Comparison of ENCODE assay signal across 20 cellular contexts in the genomic region with DNA sequence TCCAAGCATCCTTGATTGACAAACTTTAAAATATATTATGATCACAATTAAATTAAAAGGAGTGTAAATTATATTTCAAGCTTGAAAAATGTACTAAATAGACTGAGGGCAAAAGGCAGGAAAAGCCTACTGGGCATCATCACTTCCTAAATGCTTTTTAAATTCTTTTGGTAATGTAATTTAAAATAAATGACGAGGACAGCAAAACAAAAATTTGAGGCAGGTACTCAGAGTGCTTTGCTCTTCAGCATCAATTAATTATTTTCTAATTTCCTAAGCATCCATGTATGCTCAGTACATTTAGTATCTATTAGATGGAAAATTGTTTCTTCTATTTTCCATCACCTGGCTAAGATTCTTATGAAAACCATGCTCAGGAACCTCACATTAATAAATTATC. TPM values are rescaled to one million over a fixed set of nuclear protein-coding genes. Genes with fewer than 3 reads are reported as not detected.
DNase-seq lines count a peak whose midpoint lies in the region; ATAC-seq, FAIRE-seq and TF ChIP-seq lines count a peak whose summit lies in the region.
"Had no signal": no experiment of that assay in that cellular context is flagged by ENCODE, and none has a peak within 500 bp of the region (broad histone marks: within the 10 kb centered on the region; RNA-seq: fewer than 3 reads in every experiment).

No MANE protein-coding gene starts in this region.

- ATAC-seq in A549 (no peak), mucosa of descending colon (no peak)
- no peak for ATAC-seq in CD4-positive, CD25-positive, alpha-beta regulatory T cell (ENCODE audit: low read depth in 2 of 2)
- no peak for ATAC-seq in activated CD8-positive, alpha-beta T cell treated with anti-CD3 and anti-CD28 coated beads, Interleukin-2, amount 10 ng/mL, durations not matched to agents 7 days and 5 days
- ATAC-seq: heart right ventricle; sciatic nerve; stimulated activated naive B cell treated with anti-CD40 and anti-IgM and Interleukin-4, amounts not matched to agents 10 μg/mL and 1 μg/mL and 100 μg/mL, for 72 hours had no signal

- H3K9me3 Mint-ChIP-seq in CD4-positive, CD25-positive, alpha-beta regulatory T cell = peaks cover 0 to 2% (median 0%) of the 10 kb centered on the region in 7 donors
- no peaks in the 10 kb centered on the region for H3K9me3 Mint-ChIP-seq in activated CD8-positive, alpha-beta T cell treated with anti-CD3 and anti-CD28 coated beads, Interleukin-2, amount 10 ng/mL, durations not matched to agents 7 days and 5 days (ENCODE audit: insufficient read depth)
- no peaks in the 10 kb centered on the region for H3K9me3 Mint-ChIP-seq in immature natural killer cell
- H3K9me3 Mint-ChIP-seq: stimulated activated naive B cell treated with anti-CD40 and anti-IgM and Interleukin-4, amounts not matched to agents 10 μg/mL and 1 μg/mL and 100 μg/mL, for 72 hours had no signal

- no peak for TF ChIP-seq EP300 in A549 (IDR thresholded peaks at IDR 0.05)

- H3K4me1 ChIP-seq in A549 (peaks cover 26% of the 10 kb centered on the region; the same call in 2 of the 3 replicates), mucosa of descending colon (ENCODE audit: low read depth) (peaks cover 14% of the 10 kb centered on the region)
- peaks cover 37% of the 10 kb centered on the region for H3K4me1 ChIP-seq in CD4-positive, CD25-positive, alpha-beta regulatory T cell (ENCODE audit: control insufficient read depth, insufficient read depth, low read length, poor library complexity, severe bottlenecking)

- H3K36me3 ChIP-seq in CD4-positive, CD25-positive, alpha-beta regulatory T cell (ENCODE audit: control insufficient read depth, insufficient read depth, low read length) = peaks cover 40% of the 10 kb centered on the region
- H3K36me3 ChIP-seq in mucosa of descending colon (ENCODE audit: low read depth) = no peaks in the 10 kb centered on the region

- POLR2A ChIA-PET in A549 (lab: Yijun Ruan, JAX) = no interaction called here
- POLR2A ChIA-PET in activated CD8-positive, alpha-beta T cell treated with anti-CD3 and anti-CD28 coated beads, Interleukin-2, amount 10 ng/mL, durations not matched to agents 7 days and 5 days (lab: Charles Lee) = no interaction called here

- DNase-seq in A549 (ENCODE audit: low read depth in 1 of 2, low spot score in 1 of 2) = no peak
- no peak for DNase-seq in CD4-positive, CD25-positive, alpha-beta regulatory T cell
- DNase-seq in activated CD8-positive, alpha-beta T cell treated with anti-CD3 and anti-CD28 coated beads, Interleukin-2, amount 10 ng/mL, durations not matched to agents 7 days and 5 days = no peak
- no peak for DNase-seq in immature natural killer cell
- no peak for DNase-seq in NCI-H1694 treated with DMSO at 0.1 percent for 48 hours (lab: John Stamatoyannopoulos, UW)
- DNase-seq in mucosa of descending colon = no peak
- DNase-seq in cortex of kidney (lab: John Stamatoyannopoulos, UW) = no peak
- DNase-seq: activated gamma-delta T cell treated with Interleukin-2 at 50 U/mL for 16 hours; AML-193; Calu3; heart right ventricle; Kasumi-1; NCI-H1105; stimulated activated naive B cell treated with anti-CD40 and anti-IgM and Interleukin-4, amounts not matched to agents 10 μg/mL and 1 μg/mL and 100 μg/mL, for 72 hours; T-helper 1 cell; transverse colon had no signal

- H3K36me3 Mint-ChIP-seq in CD4-positive, CD25-positive, alpha-beta regulatory T cell = peaks cover 26% of the 10 kb centered on the region
- H3K36me3 Mint-ChIP-seq in activated CD8-positive, alpha-beta T cell treated with anti-CD3 and anti-CD28 coated beads, Interleukin-2, amount 10 ng/mL, durations not matched to agents 7 days and 5 days (ENCODE audit: low read depth) = peaks cover 61% of the 10 kb centered on the region
- peaks cover 9 to 25% (median 17%) of the 10 kb centered on the region in 3 donors for H3K36me3 Mint-ChIP-seq in immature natural killer cell

- H3K9me3 ChIP-seq in A549 (no peaks in the 10 kb centered on the region), mucosa of descending colon (no peaks in the 10 kb centered on the region)
- no peaks in the 10 kb centered on the region for H3K9me3 ChIP-seq in CD4-positive, CD25-positive, alpha-beta regulatory T cell (ENCODE audit: control insufficient read depth in 2 of 2, low read length in 2 of 2)
- H3K9me3 ChIP-seq: heart right ventricle, transverse colon had no signal

- CTCF ChIA-PET in A549 (lab: Yijun Ruan, JAX) = interaction anchor here (1.9 kb wide), 1 partner anchor 27 kb away, joined by 5 read pairs; no protein-coding TSS in a partner anchor
- CTCF ChIA-PET in activated CD8-positive, alpha-beta T cell treated with anti-CD3 and anti-CD28 coated beads, Interleukin-2, amount 10 ng/mL, durations not matched to agents 7 days and 5 days (lab: Charles Lee) = interaction anchor here (0.8 to 0.9 kb wide), 2 partner anchors 16 to 177 kb away, joined by 4 to 5 read pairs; no protein-coding TSS in a partner anchor

- TF ChIP-seq CTCF in A549 (IDR thresholded peaks at IDR 0.05) (no peak), mucosa of descending colon (IDR thresholded peaks at IDR 0.05) (no peak)

- no peak for TF ChIP-seq POLR2A in A549 (IDR thresholded peaks at IDR 0.05; ENCODE audit: low read length)

- H3K27ac ChIP-seq in A549 = no peak overlapping the region
- H3K27ac ChIP-seq in CD4-positive, CD25-positive, alpha-beta regulatory T cell (ENCODE audit: insufficient read depth, low read length, poor library complexity, severe bottlenecking) = no peak overlapping the region
- H3K27ac ChIP-seq: transverse colon had no signal

- no peak for FAIRE-seq in A549 (lab: Jason Lieb, UNC)
- FAIRE-seq: colon, endometrium had no signal

- H3K4me3 ChIP-seq in A549 (no peak overlapping the region), mucosa of descending colon (no peak overlapping the region)
- H3K4me3 ChIP-seq in CD4-positive, CD25-positive, alpha-beta regulatory T cell (ENCODE audit: low read depth, low read length) = peak overlapping the region; percentile 33
- H3K4me3 ChIP-seq: lung, transverse colon had no signal

- WGBS in A549 (ENCODE audit: missing lambda C conversion rate) = 87% methylated on average over 1 of the region's 1 CpG

- TF ChIP-seq RAD21 in A549 (conservative IDR thresholded peaks at IDR 0.05 in 1 of 2, IDR thresholded peaks at IDR 0.05 in 1 of 2) = no peak

- intact Hi-C loops in mucosa of descending colon (cut with DNase I, micrococcal nuclease) = loop anchor here in 1 of 2 donors (10.0 kb wide), 1 partner anchor 179 kb away; no protein-coding TSS in a partner anchor

- H3K27ac Mint-ChIP-seq in CD4-positive, CD25-positive, alpha-beta regulatory T cell = no peak overlapping the region
- H3K27ac Mint-ChIP-seq in activated CD8-positive, alpha-beta T cell treated with anti-CD3 and anti-CD28 coated beads, Interleukin-2, amount 10 ng/mL, durations not matched to agents 7 days and 5 days = no peak overlapping the region
- H3K27ac Mint-ChIP-seq in immature natural killer cell = peak overlapping the region in 3 of 6 donors; percentile 29 to 96 (median 64)
- H3K27ac Mint-ChIP-seq: stimulated activated naive B cell treated with anti-CD40 and anti-IgM and Interleukin-4, amounts not matched to agents 10 μg/mL and 1 μg/mL and 100 μg/mL, for 72 hours had no signal

- no peaks in the 10 kb centered on the region for H3K27me3 ChIP-seq in CD4-positive, CD25-positive, alpha-beta regulatory T cell (ENCODE audit: control insufficient read depth, insufficient read depth, low read length)
- H3K27me3 ChIP-seq: heart right ventricle, transverse colon had no signal

- peaks cover 23 to 50% (median 41%) of the 10 kb centered on the region in 4 donors for H3K4me1 Mint-ChIP-seq in CD4-positive, CD25-positive, alpha-beta regulatory T cell
- peaks cover 33% of the 10 kb centered on the region for H3K4me1 Mint-ChIP-seq in activated CD8-positive, alpha-beta T cell treated with anti-CD3 and anti-CD28 coated beads, Interleukin-2, amount 10 ng/mL, durations not matched to agents 7 days and 5 days (ENCODE audit: low read depth)
- peaks cover 16 to 49% of the 10 kb centered on the region in 2 donors for H3K4me1 Mint-ChIP-seq in immature natural killer cell

- no peaks in the 10 kb centered on the region for H3K27me3 Mint-ChIP-seq in CD4-positive, CD25-positive, alpha-beta regulatory T cell
- H3K27me3 Mint-ChIP-seq in activated CD8-positive, alpha-beta T cell treated with anti-CD3 and anti-CD28 coated beads, Interleukin-2, amount 10 ng/mL, durations not matched to agents 7 days and 5 days (ENCODE audit: low read depth) = no peaks in the 10 kb centered on the region
- peaks cover 0 to 7% (median 3%) of the 10 kb centered on the region in 3 donors for H3K27me3 Mint-ChIP-seq in immature natural killer cell (ENCODE audit: low read depth in 3 of 3)
- H3K27me3 Mint-ChIP-seq: stimulated activated naive B cell treated with anti-CD40 and anti-IgM and Interleukin-4, amounts not matched to agents 10 μg/mL and 1 μg/mL and 100 μg/mL, for 72 hours had no signal

- peak overlapping the region in 2 of 4 donors; percentile 33 to 98 for H3K4me3 Mint-ChIP-seq in CD4-positive, CD25-positive, alpha-beta regulatory T cell
- peak overlapping the region; percentile 96 for H3K4me3 Mint-ChIP-seq in activated CD8-positive, alpha-beta T cell treated with anti-CD3 and anti-CD28 coated beads, Interleukin-2, amount 10 ng/mL, durations not matched to agents 7 days and 5 days
- H3K4me3 Mint-ChIP-seq in immature natural killer cell = peak overlapping the region; percentile 97 to 100 (median 98)
- H3K4me3 Mint-ChIP-seq: stimulated activated naive B cell treated with anti-CD40 and anti-IgM and Interleukin-4, amounts not matched to agents 10 μg/mL and 1 μg/mL and 100 μg/mL, for 72 hours had no signal

- no peak overlapping the region for H3K4me2 ChIP-seq in A549

TF ChIP-seq in A549, 52 proteins besides CTCF, POLR2A, EP300 and RAD21 (continues in another document):
- TF ChIP-seq, protein P1, sequence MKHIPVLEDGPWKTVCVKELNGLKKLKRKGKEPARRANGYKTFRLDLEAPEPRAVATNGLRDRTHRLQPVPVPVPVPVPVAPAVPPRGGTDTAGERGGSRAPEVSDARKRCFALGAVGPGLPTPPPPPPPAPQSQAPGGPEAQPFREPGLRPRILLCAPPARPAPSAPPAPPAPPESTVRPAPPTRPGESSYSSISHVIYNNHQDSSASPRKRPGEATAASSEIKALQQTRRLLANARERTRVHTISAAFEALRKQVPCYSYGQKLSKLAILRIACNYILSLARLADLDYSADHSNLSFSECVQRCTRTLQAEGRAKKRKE (CRISPR knock-in tag; IDR thresholded peaks at IDR 0.05; ENCODE audit: low read depth) = no peak
- no peak for TF ChIP-seq KDM5A (IDR thresholded peaks at IDR 0.05)

RNA-seq across cellular contexts. Expression of a gene that starts 5.2 kb away (rescaled TPM):
- polyA plus RNA-seq in A549 (2011; rRNA removed) = 16.2 and 17.1 TPM in 2 replicates
- polyA plus RNA-seq in A549 (2012; cell fraction: cytosol; rRNA removed) = 2.5 and 2.7 TPM in 2 replicates
- polyA plus RNA-seq in A549 (2012; cell fraction: nucleus; rRNA removed) = 3.6 and 5.1 TPM in 2 replicates
- 4.8 to 7.4 TPM (median 6.8 TPM) in 3 replicates for polyA plus RNA-seq in A549 (2017; fragmentation: RNase III; extraction: RNeasy Plus Mini Kit Qiagen cat#74134 plus additional on column Dnase treatment)
- polyA minus RNA-seq in A549 (2011; rRNA and poly(A)+ RNA removed) = 16.5 and 17.9 TPM in 2 replicates
- 83.1 TPM for total RNA-seq in CD4-positive, CD25-positive, alpha-beta regulatory T cell
- 10 to 100 TPM; 23.9 to 36.4 (median 29.9) TPM for polyA plus RNA-seq in CD4-positive, CD25-positive, alpha-beta regulatory T cell
- total RNA-seq in activated CD8-positive, alpha-beta T cell treated with anti-CD3 and anti-CD28 coated beads, Interleukin-2, amount 10 ng/mL, durations not matched to agents 7 days and 5 days = 100 to 1,000 TPM; 117 to 122 TPM
- polyA plus RNA-seq in immature natural killer cell = 10 to 100 TPM; 27.7 to 62.4 (median 31.5) TPM
- 10 to 100 TPM; 41.7 to 52.2 (median 51.0) TPM for total RNA-seq in mucosa of descending colon
